In the genomic region with DNA sequence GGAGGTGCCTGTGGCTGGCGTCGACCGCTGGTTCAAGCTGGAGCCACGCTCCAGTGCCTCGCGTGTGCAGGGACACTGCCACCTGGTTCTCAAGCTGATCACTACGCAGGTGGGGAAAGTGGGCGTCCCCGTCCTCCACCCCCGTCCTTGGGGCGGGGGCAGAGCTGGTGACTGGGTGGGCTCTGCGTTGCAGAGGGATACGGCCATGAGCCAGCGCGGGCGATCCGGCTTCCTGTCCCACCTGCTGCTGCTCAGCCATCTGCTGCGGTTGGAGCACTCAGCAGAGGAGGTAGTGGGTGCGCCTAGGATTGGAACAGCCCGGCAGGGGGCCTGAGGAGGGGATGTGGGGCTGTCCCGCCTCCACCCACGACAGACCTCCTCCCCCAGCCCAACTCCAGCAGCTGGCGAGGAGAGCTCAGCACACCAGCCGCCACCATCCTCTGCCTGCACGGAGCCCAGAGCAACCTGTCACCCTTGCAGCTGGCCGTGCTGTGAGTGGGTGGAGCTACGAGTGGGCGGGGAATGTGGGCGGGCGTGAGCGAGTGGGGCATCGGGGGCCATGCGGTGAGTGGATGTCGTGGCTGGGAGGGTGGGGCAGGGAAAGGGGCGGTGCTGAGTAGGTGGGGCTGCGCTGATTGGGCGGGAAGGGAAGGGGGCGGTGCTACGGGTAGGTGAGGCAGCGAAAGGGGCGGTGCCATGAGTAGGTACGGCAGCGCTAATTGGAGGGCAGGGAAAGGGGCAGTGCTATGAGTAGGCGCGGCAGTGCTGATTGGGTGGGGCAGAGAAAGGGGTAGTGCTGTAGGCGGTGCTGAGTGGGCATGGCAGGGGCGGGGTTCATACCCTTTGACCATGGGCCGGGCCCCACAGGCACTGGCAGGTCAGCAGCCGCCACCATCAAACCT, we compare ENCODE assay signal across 8 cellular contexts.
DNase-seq lines count a peak whose midpoint lies in the region; ATAC-seq lines count a peak whose summit lies in the region.

No MANE protein-coding gene starts in this region.

- H3K4me1 ChIP-seq in BLaER1: peaks cover 52% of the 10 kb centered on the region

- ATAC-seq in GM19324 (IDR thresholded peaks at IDR 0.05; ENCODE audit: low FRiP score, unreplicated experiment) (peak; percentile 83), HG03439 (IDR thresholded peaks at IDR 0.05; ENCODE audit: unreplicated experiment) (peak; percentile 64)

- H3K4me2 ChIP-seq in BLaER1: peak overlapping the region; percentile 97

- H4K20me1 ChIP-seq in BLaER1: peaks cover 14% of the 10 kb centered on the region

- DNase-seq in NCI-H446 (lab: John Stamatoyannopoulos, UW) (peak; percentile 84 to 96), cerebellar cortex (ENCODE audit: low spot score) (peak; percentile 95), kidney tubule cell (ENCODE audit: low spot score) (peak; percentile 98)
- DNase-seq in activated CD4-positive, CD25-positive, alpha-beta regulatory T cell treated with anti-CD3 and anti-CD28 coated beads, Interleukin-2, amount 50 U/mL, for 16 hours (ENCODE audit: low read depth, low spot score): peak; percentile 85
- DNase-seq in stimulated activated CD4-positive, alpha-beta T cell treated with anti-CD3 and anti-CD28 coated beads, Interleukin-2, amount 100 ng/mL, for 24 hours: peak; percentile 86 to 92

- peak overlapping the region; percentile 60; the same call in 1 of the 2 replicates for H3K9ac ChIP-seq in BLaER1

- H3K36me3 ChIP-seq in BLaER1: 0 out of 2 replicates have a peak, but pooled peaks cover 5% of the 10 kb centered on the region

- H3K9me3 ChIP-seq in BLaER1: no peaks in the 10 kb centered on the region

- peak overlapping the region; percentile 83 for H3K27ac ChIP-seq in BLaER1

- H3K4me3 ChIP-seq in BLaER1: peak overlapping the region; percentile 55

- H3K27me3 ChIP-seq in BLaER1: peaks cover 10% of the 10 kb centered on the region

Comparison
In these comparisons a context has a peak if more than half of its experiments do, and no peak if none do; other contexts are left out.
1. Peak in every context shown above with its lines: DNase-seq, ATAC-seq, H3K4me3 ChIP-seq and H3K27ac ChIP-seq.